8 cellular contexts compared by ENCODE assay signal in the genomic region with DNA sequence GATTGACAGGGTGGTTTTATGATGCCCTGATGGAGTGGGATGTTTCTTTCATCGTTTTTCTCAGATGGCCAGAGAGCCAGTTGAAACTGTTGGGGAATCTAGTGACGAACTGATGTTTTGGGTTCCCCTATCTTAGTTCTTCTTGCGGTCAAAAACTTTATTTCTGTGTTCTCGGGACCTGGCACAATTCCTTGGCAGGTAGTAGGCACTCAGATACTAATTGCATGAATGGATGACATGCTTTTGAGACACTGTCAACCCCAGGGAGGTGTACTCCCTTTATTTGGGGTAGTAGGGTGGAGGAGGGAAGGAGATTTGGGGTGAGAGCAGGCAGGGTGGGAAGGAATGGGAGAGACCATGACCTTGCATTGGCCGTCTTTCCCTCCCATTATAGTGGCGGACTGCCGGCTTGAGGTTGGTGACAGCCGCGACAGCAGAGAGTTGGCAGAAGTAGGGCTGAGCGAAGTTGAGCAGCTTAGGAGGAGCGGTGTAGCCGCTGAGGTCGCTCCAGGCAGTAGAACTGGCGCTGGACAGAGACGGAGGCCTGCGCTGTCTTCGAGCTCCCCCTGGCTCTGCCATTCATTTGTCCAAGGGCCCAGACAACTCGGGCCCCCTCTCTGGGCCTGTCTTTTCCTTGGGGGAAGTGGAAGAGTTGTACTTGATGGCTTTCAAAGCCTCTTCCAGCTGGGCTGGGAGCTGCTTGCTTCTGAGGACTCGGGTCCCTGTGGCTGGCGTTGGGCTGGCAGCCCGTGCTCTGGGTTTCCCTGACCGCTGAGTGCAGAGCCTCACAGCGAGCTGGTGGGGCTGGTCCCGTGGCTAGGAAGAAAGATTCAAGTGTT. TPM values are rescaled to one million over a fixed set of nuclear protein-coding genes. Genes with fewer than 3 reads are reported as not detected.
DNase-seq lines count a peak whose midpoint lies in the region; ATAC-seq, FAIRE-seq and TF ChIP-seq lines count a peak whose summit lies in the region.

No MANE protein-coding gene starts in this region.

- peak overlapping the region; percentile 71 for H3K9ac ChIP-seq in GM12878 (ENCODE audit: control insufficient read depth, insufficient read depth, low read length)
- no peak overlapping the region for H3K9ac ChIP-seq in liver (ENCODE audit: low read depth in 1 of 2, low read length in 2 of 2)
- H3K9ac ChIP-seq in stomach smooth muscle (ENCODE audit: low read length in 2 of 2): no peak overlapping the region

- no peak overlapping the region for H2AFZ ChIP-seq in GM12878 (ENCODE audit: control insufficient read depth, low read depth, low read length)

- DNase-seq in ELF-1 (ENCODE audit: low read depth, low spot score) (peak; percentile 88), OCI-M1 (lab: John Stamatoyannopoulos, UW) (peak; percentile 69), GM12878 (ENCODE audit: low read depth, low spot score) (no peak), NCI-H1105 (lab: John Stamatoyannopoulos, UW) (no peak)

- H3K36me3 ChIP-seq in GM12878 (ENCODE audit: control insufficient read depth in 2 of 2, insufficient read depth in 2 of 2, low read length in 1 of 2): peaks cover 0 to 28% of the 10 kb centered on the region in 2 experiments
- peaks cover 0 to 2% (median 0%) of the 10 kb centered on the region in 4 donors for H3K36me3 ChIP-seq in liver (ENCODE audit: control insufficient read depth in 4 of 4, insufficient read depth in 3 of 4, low read depth in 1 of 4, low read length in 3 of 4)
- no peaks in the 10 kb centered on the region for H3K36me3 ChIP-seq in stomach smooth muscle (ENCODE audit: control insufficient read depth in 2 of 2, insufficient read depth in 2 of 2, low read length in 2 of 2)

- in situ Hi-C loops in GM12878 (cut with MboI): no loop called here

- H3K4me1 ChIP-seq in GM12878 (ENCODE audit: control insufficient read depth, insufficient read depth, low read length): peaks cover 5% of the 10 kb centered on the region; the same call in 1 of the 2 replicates
- H3K4me1 ChIP-seq in liver (ENCODE audit: control insufficient read depth in 4 of 4, insufficient read depth in 4 of 4, low read length in 3 of 4): peaks cover 9 to 48% (median 37%) of the 10 kb centered on the region in 4 donors
- peaks cover 32% of the 10 kb centered on the region for H3K4me1 ChIP-seq in stomach smooth muscle (ENCODE audit: control insufficient read depth, insufficient read depth, low read length)

- no TSS peak for BruUV-seq in GM12878 (replicated peaks; lab: Mats Ljungman, UMichigan)

- H3K27ac ChIP-seq in GM12878 (ENCODE audit: control insufficient read depth, insufficient read depth) (peak overlapping the region; percentile 89), liver (ENCODE audit: low read depth in 1 of 2, low read length in 2 of 2) (no peak overlapping the region), stomach smooth muscle (ENCODE audit: low read length) (no peak overlapping the region)

- peaks cover 90% of the 10 kb centered on the region for H3K79me2 ChIP-seq in GM12878 (ENCODE audit: control insufficient read depth, insufficient read depth, low read length)

- no peak for FAIRE-seq in GM12878 (lab: Jason Lieb, UNC)

- RAD21 ChIA-PET in GM12878 (lab: Charles Lee; ENCODE audit: unreplicated experiment): interaction anchor here (0.8 to 5.6 kb wide), 41 partner anchors 9 to 212 kb away, joined by 3 to 96 read pairs (median 5); partner anchors contain the start of gene STAMBP

- intact Hi-C loops in GM12878 (cut with micrococcal nuclease; ENCODE audit: unreplicated experiment): loop anchor here (10.0 kb wide), 1 partner anchor 163 kb away; the partner anchor contains the start of gene STAMBP

- no peak for TF ChIP-seq POLR2A in GM12878 (IDR thresholded peaks at IDR 0.05; ENCODE audit: low read depth, low read length)

- TF ChIP-seq RAD21 in GM12878 (IDR thresholded peaks at IDR 0.05; ENCODE audit: insufficient read depth, low read depth, low read length) (peak; percentile 42), liver (IDR thresholded peaks at IDR 0.05) (peak; percentile 57 to 63)

- peak overlapping the region; percentile 96 for H3K4me3 ChIP-seq in GM12878
- H3K4me3 ChIP-seq in liver (ENCODE audit: low read depth in 1 of 3, low read length in 3 of 3): no peak overlapping the region
- H3K4me3 ChIP-seq in stomach smooth muscle (ENCODE audit: low read length in 2 of 2): peak overlapping the region; percentile 27 to 49

- peak; percentile 57 for ATAC-seq in GM12878
- no peak for ATAC-seq in GM19023 (IDR thresholded peaks at IDR 0.05; ENCODE audit: unreplicated experiment)
- ATAC-seq in HG02763 (IDR thresholded peaks at IDR 0.05; ENCODE audit: unreplicated experiment): no peak

- peak overlapping the region; percentile 96 for H3K4me2 ChIP-seq in GM12878 (ENCODE audit: control insufficient read depth, insufficient read depth)

- 27% methylated on average over 24 of the region's 24 CpGs for WGBS in GM12878 (ENCODE audit: insufficient coverage, insufficient replicate concordance, low lambda C conversion rate, missing lambda C conversion rate)
- 52% methylated on average over 24 of the region's 24 CpGs for WGBS in liver

- no peak for TF ChIP-seq EP300 in GM12878 (IDR thresholded peaks at IDR 0.05; ENCODE audit: borderline replicate concordance in 1 of 2, control insufficient read depth in 1 of 2, low read depth in 2 of 2, low read length in 2 of 2)

- POLR2A ChIA-PET in GM12878 (lab: Charles Lee): interaction anchor here (0.6 to 4.4 kb wide), 29 partner anchors 8 to 250 kb away, joined by 3 to 34 read pairs (median 4); partner anchors contain the start of genes DGUOK, STAMBP and TPRKB

- peaks cover 8% of the 10 kb centered on the region; the same call in 2 of the 3 replicates for H3K9me3 ChIP-seq in GM12878 (replicated peaks; ENCODE audit: control insufficient read depth, insufficient read depth, low read length)
- H3K9me3 ChIP-seq in liver (ENCODE audit: control insufficient read depth in 4 of 4, low read length in 3 of 4): no peaks in the 10 kb centered on the region
- H3K9me3 ChIP-seq in stomach smooth muscle (ENCODE audit: control insufficient read depth in 2 of 2, low read length in 2 of 2): no peaks in the 10 kb centered on the region

- no peaks in the 10 kb centered on the region for H3K27me3 ChIP-seq in GM12878 (replicated peaks in 1 of 2; ENCODE audit: control insufficient read depth in 2 of 2, insufficient read depth in 2 of 2, low read length in 1 of 2)
- no peaks in the 10 kb centered on the region for H3K27me3 ChIP-seq in liver (ENCODE audit: control insufficient read depth in 4 of 4, insufficient read depth in 4 of 4, low read length in 3 of 4)
- H3K27me3 ChIP-seq in stomach smooth muscle (ENCODE audit: control insufficient read depth in 1 of 2, insufficient read depth in 2 of 2, low read length in 2 of 2): no peaks in the 10 kb centered on the region

- TF ChIP-seq CTCF in GM12878 (IDR thresholded peaks at IDR 0.05 in 2 of 3, conservative IDR thresholded peaks at IDR 0.05 in 1 of 3; ENCODE audit: control insufficient read depth in 2 of 3, extremely low read depth in 1 of 3, insufficient read depth in 1 of 3, low read depth in 3 of 3, low read length in 3 of 3): peak in 2 of 3 experiments; percentile 49 to 75; a peak in 4 of 6 replicates
- TF ChIP-seq CTCF in liver (IDR thresholded peaks at IDR 0.05; ENCODE audit: low read depth, low read length, missing input control): no peak

- SMC1A ChIA-PET in GM12878 (lab: Charles Lee; ENCODE audit: uncharacterized antibody, unreplicated experiment): interaction anchor here (0.7 to 5.6 kb wide), 39 partner anchors 10 to 213 kb away, joined by 3 to 46 read pairs (median 6); partner anchors contain the start of gene STAMBP

- CTCF ChIA-PET in GM12878 (lab: Yijun Ruan, JAX): interaction anchor here (0.7 to 5.3 kb wide), 46 partner anchors 8 to 347 kb away, joined by 3 to 78 read pairs (median 6); partner anchors contain the start of genes BOLA3 and STAMBP

- H4K20me1 ChIP-seq in GM12878 (ENCODE audit: control insufficient read depth, insufficient read depth): peaks cover 12% of the 10 kb centered on the region; the same call in 1 of the 2 replicates

RNA-seq across cellular contexts. Expression of gene TET3, which starts 2.6 kb away (rescaled TPM):
- total RNA-seq in GM12878 (2013; cell fraction: nucleolus; rRNA removed): 80.8 and 86.7 TPM in 2 replicates
- total RNA-seq in GM12878 (2014; rRNA removed): 8.2 and 8.6 TPM in 2 replicates
- total RNA-seq in GM12878 (2014; rRNA removed; fragmentation: Illumina TruSeq; extraction: Trizol): 7.9 and 8.3 TPM in 2 replicates
- total RNA-seq in GM12878 (2021): 23.8 and 25.9 TPM in 2 replicates
- polyA plus RNA-seq in GM12878 (2011; ENCODE audit: low read depth): 6.2 TPM
- polyA plus RNA-seq in GM12878 (2011; rRNA removed): 10.0 and 11.2 TPM in 2 replicates
- 7.3 and 8.3 TPM in 2 replicates for polyA plus RNA-seq in GM12878 (2011; cell fraction: cytosol; rRNA removed)
- polyA plus RNA-seq in GM12878 (2011; cell fraction: nucleus; rRNA removed): 27.5 and 29.7 TPM in 2 replicates
- polyA plus RNA-seq in GM12878 (2012): 11.7 and 11.9 TPM in 2 replicates
- 10.0 and 11.3 TPM in 2 replicates for polyA plus RNA-seq in GM12878 (2014; fragmentation: Illumina TruSeq; extraction: Trizol)
- under 1 TPM; 0.77 to 0.84 TPM for polyA plus RNA-seq in GM12878 (2014; fragmentation: Nextera tagmentation; extraction: Ambion mirVana)
- polyA plus RNA-seq in GM12878 (2014; rRNA removed): 10.5 and 10.6 TPM in 2 replicates
- polyA plus RNA-seq in GM12878 (2016; fragmentation: Nextera tagmentation; extraction: Ambion mirVana): 1 to 10 TPM; 2.1 to 2.7 TPM
- polyA minus RNA-seq in GM12878 (2011; rRNA and poly(A)+ RNA removed): 14.6 and 21.8 TPM in 2 replicates
- 10.1 and 12.2 TPM in 2 replicates for polyA minus RNA-seq in GM12878 (2011; cell fraction: cytosol; rRNA and poly(A)+ RNA removed)
- 15.4 and 28.9 TPM in 2 replicates for polyA minus RNA-seq in GM12878 (2011; cell fraction: nucleus; rRNA and poly(A)+ RNA removed)
- total RNA-seq in liver: 10 to 100 TPM in 1 of 2 donors, 1 to 10 TPM in 1; 5.0 to 16.2 TPM
- 1 to 10 TPM in 1 of 2 donors, under 1 TPM in 1; 0.89 to 1.5 TPM for polyA plus RNA-seq in liver

Comparison
In these comparisons a context has a peak if more than half of its experiments do, and no peak if none do; other contexts are left out.
1. DNase-seq: peak in ELF-1 (single experiment) and OCI-M1 (single experiment); none in GM12878 (single experiment) and NCI-H1105 (single experiment).
2. H3K4me3 ChIP-seq: peak in GM12878 (single experiment) and stomach smooth muscle (2 of 2); none in liver (0 of 3).